In genomic region chr5:134100283-134101011, GRCh38 we compare ENCODE assay signal across 1 cellular context.
TF ChIP-seq lines count a peak whose summit lies in the region.

No MANE protein-coding gene starts in this region.

TF ChIP-seq in HepG2, 621 proteins besides CTCF, POLR2A, EP300 and RAD21:
- TF ChIP-seq ZBTB33 (CRISPR knock-in tag; IDR thresholded peaks at IDR 0.05) (0 out of 2 replicates have a peak, but pooled peaks have one; percentile 39), ZNF704 (CRISPR knock-in tag; IDR thresholded peaks at IDR 0.05; ENCODE audit: borderline replicate concordance) (no peak), ZNF782 (CRISPR knock-in tag; IDR thresholded peaks at IDR 0.05; ENCODE audit: borderline replicate concordance) (no peak), ZBTB46 (CRISPR knock-in tag; IDR thresholded peaks at IDR 0.05; ENCODE audit: borderline replicate concordance) (no peak), XRCC5 (optimal IDR thresholded peaks at IDR 0.05; ENCODE audit: low read length) (peak; percentile 14)
